22 cellular contexts compared by ENCODE assay signal in the genomic region with DNA sequence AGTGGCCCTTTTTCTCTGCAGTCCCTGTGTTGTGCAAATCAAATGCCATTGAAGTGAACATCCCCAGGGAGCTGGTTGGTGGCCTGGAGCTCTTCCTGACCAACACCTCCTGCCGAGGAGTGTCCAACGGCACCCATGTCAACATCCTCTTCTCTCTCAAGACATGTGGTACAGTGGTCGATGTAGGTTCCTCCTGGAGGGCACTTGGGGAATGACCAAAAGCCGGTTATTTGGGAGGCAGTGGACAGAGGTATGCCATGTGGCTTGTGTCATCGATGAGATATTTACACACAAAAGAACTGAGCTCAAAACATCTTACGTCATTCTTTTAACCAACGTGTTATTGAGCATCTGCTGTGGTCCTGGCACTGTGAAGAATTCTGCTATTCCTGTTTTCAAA. TPM values are rescaled to one million over a fixed set of nuclear protein-coding genes. Genes with fewer than 3 reads are reported as not detected.
DNase-seq lines count a peak whose midpoint lies in the region; ATAC-seq and TF ChIP-seq lines count a peak whose summit lies in the region.
"Had no signal": no experiment of that assay in that cellular context is flagged by ENCODE, and none has a peak within 500 bp of the region (broad histone marks: within the 10 kb centered on the region; RNA-seq: fewer than 3 reads in every experiment).

No MANE protein-coding gene starts in this region.

- H3K4ac ChIP-seq in neuronal stem cell (ENCODE audit: low read length), result no peak overlapping the region

- no peak overlapping the region for H2BK5ac ChIP-seq in neuronal stem cell (ENCODE audit: low read length)

- H3K27ac ChIP-seq in endodermal cell (ENCODE audit: low read depth, low read length), result no peak overlapping the region
- no peak overlapping the region for H3K27ac ChIP-seq in neuronal stem cell (replicated peaks; ENCODE audit: low read length)
- H3K27ac ChIP-seq: PC-9 had no signal

- no peak overlapping the region for H3K4me2 ChIP-seq in neuronal stem cell (ENCODE audit: insufficient read depth, low read length, poor library complexity, severe bottlenecking)
- H3K4me2 ChIP-seq: PC-9 had no signal

- H3K9ac ChIP-seq in NT2/D1 (ENCODE audit: insufficient read length, low read depth) (no peak overlapping the region), endodermal cell (ENCODE audit: extremely low read depth, low read length, poor library complexity, severe bottlenecking) (no peak overlapping the region), neuronal stem cell (ENCODE audit: low read depth, low read length, poor library complexity) (no peak overlapping the region)

- WGBS in endodermal cell (ENCODE audit: insufficient coverage in 1 of 2, insufficient read length in 1 of 2), 2 experiments, result 84 to 89% methylated on average over 7 of the region's 7 CpGs
- WGBS in neuronal stem cell (ENCODE audit: extremely low coverage in 2 of 2, insufficient read length in 2 of 2, insufficient replicate concordance in 1 of 2), 2 donors, result no CpG with 5 or more reads among the region's 7 CpGs

- no peak overlapping the region for H3K4me3 ChIP-seq in NT2/D1 (ENCODE audit: insufficient read length, low read depth)
- no peak overlapping the region for H3K4me3 ChIP-seq in endodermal cell (ENCODE audit: low read length)
- H3K4me3 ChIP-seq in neuronal stem cell (ENCODE audit: low read length in 2 of 2), result no peak overlapping the region
- H3K4me3 ChIP-seq: PC-9 had no signal

- peak overlapping the region; percentile 5 for H2AFZ ChIP-seq in neuronal stem cell (ENCODE audit: low read length)
- H2AFZ ChIP-seq: PC-9 had no signal

- H2AK5ac ChIP-seq in neuronal stem cell (ENCODE audit: low read depth, low read length), result no peak overlapping the region

- ATAC-seq in HG03469 (IDR thresholded peaks at IDR 0.05; ENCODE audit: unreplicated experiment), result no peak
- ATAC-seq: CD8-positive, alpha-beta T cell; SK-N-SH treated with all-trans-retinoic acid at 6 μM for 48 hours had no signal

- no peak overlapping the region for H3K4me3 Mint-ChIP-seq in endodermal cell
- H3K4me3 Mint-ChIP-seq: CD8-positive, alpha-beta T cell had no signal

- H4K91ac ChIP-seq in neuronal stem cell (ENCODE audit: low read depth, low read length, poor library complexity), result no peak overlapping the region

- no peaks in the 10 kb centered on the region for H3K79me1 ChIP-seq in neuronal stem cell (ENCODE audit: low read depth, low read length)

- no peak overlapping the region for H3K27ac Mint-ChIP-seq in endodermal cell
- H3K27ac Mint-ChIP-seq: CD8-positive, alpha-beta T cell had no signal

- H3K14ac ChIP-seq in neuronal stem cell (ENCODE audit: low read length), result no peak overlapping the region

- no peak overlapping the region for H3K23ac ChIP-seq in neuronal stem cell (ENCODE audit: low read depth, low read length, poor library complexity)

- peak; percentile 46 for TF ChIP-seq CTCF in endodermal cell (conservative IDR thresholded peaks at IDR 0.05)

- no peaks in the 10 kb centered on the region for H3K4me1 Mint-ChIP-seq in endodermal cell

- H3K36me3 ChIP-seq in NT2/D1 (ENCODE audit: insufficient read depth, insufficient read length, low read length) (no peaks in the 10 kb centered on the region), endodermal cell (ENCODE audit: control insufficient read depth, insufficient read depth, low read length) (no peaks in the 10 kb centered on the region), neuronal stem cell (replicated peaks in 1 of 2; ENCODE audit: control insufficient read depth in 2 of 2, insufficient read depth in 2 of 2, low read length in 2 of 2) (no peaks in the 10 kb centered on the region)

- H3K27me3 ChIP-seq in NT2/D1 (ENCODE audit: insufficient read depth, insufficient read length) (no peaks in the 10 kb centered on the region), endodermal cell (ENCODE audit: control insufficient read depth, insufficient read depth, low read length, poor library complexity, severe bottlenecking) (no peaks in the 10 kb centered on the region), neuronal stem cell (ENCODE audit: control insufficient read depth in 3 of 3, insufficient read depth in 3 of 3, low read depth in 1 of 3, low read length in 3 of 3) (no peaks in the 10 kb centered on the region)

- H2BK12ac ChIP-seq in neuronal stem cell (ENCODE audit: low read length), result no peak overlapping the region

- no peak overlapping the region for H2BK15ac ChIP-seq in neuronal stem cell (ENCODE audit: low read length)

- H3K4me1 ChIP-seq in NT2/D1 (ENCODE audit: insufficient read depth, insufficient read length) (no peaks in the 10 kb centered on the region), endodermal cell (ENCODE audit: control insufficient read depth, insufficient read depth, low read length) (no peaks in the 10 kb centered on the region), neuronal stem cell (ENCODE audit: control insufficient read depth in 2 of 2, insufficient read depth in 1 of 2, low read depth in 1 of 2, low read length in 2 of 2) (no peaks in the 10 kb centered on the region)

- H3K27me3 Mint-ChIP-seq in endodermal cell (ENCODE audit: insufficient read depth), result no peaks in the 10 kb centered on the region

- H3K36me3 Mint-ChIP-seq in endodermal cell (ENCODE audit: low read depth), result no peaks in the 10 kb centered on the region
- H3K36me3 Mint-ChIP-seq: CD8-positive, alpha-beta T cell had no signal

- no peak overlapping the region for H4K8ac ChIP-seq in neuronal stem cell (ENCODE audit: low read depth, low read length)

- no peaks in the 10 kb centered on the region for H3K9me3 Mint-ChIP-seq in endodermal cell
- H3K9me3 Mint-ChIP-seq: CD8-positive, alpha-beta T cell had no signal

- H3K18ac ChIP-seq in neuronal stem cell (ENCODE audit: low read length), result no peak overlapping the region

- peak; percentile 56 for DNase-seq in ELF-1 (ENCODE audit: low read depth, low spot score)
- peak; percentile 2 for DNase-seq in NT2/D1 (ENCODE audit: low read depth, low spot score)
- DNase-seq in endodermal cell, result peak; percentile 54
- no peak for DNase-seq in neuronal stem cell (ENCODE audit: low spot score)
- no peak for DNase-seq in NCI-H69 (lab: John Stamatoyannopoulos, UW)
- no peak for DNase-seq in SIG-M5 treated with dmso at 0.1 percent for 504 hours (lab: John Stamatoyannopoulos, UW; ENCODE audit: unreplicated experiment)
- DNase-seq in stimulated activated naive CD4-positive, alpha-beta T cell (lab: John Stamatoyannopoulos, UW), result no peak
- DNase-seq: ACHN; C1 segment of cervical spinal cord; CD8-positive, alpha-beta T cell; GDM1; MM.1S; NCI-H1092; NCI-H1436 treated with DMSO at 0.1 percent for 48 hours; NCI-H2029; NCI-H524 treated with DMSO at 0.1 percent for 48 hours; PC-9; SIG-M5 had no signal

- no peak overlapping the region for H2BK120ac ChIP-seq in neuronal stem cell (ENCODE audit: low read depth, low read length)

- H3K9me3 ChIP-seq in NT2/D1 (ENCODE audit: insufficient read depth, low read length) (no peaks in the 10 kb centered on the region), endodermal cell (ENCODE audit: control insufficient read depth, low read length) (no peaks in the 10 kb centered on the region), neuronal stem cell (replicated peaks in 1 of 2; ENCODE audit: control insufficient read depth in 2 of 2, insufficient read depth in 1 of 2, low read depth in 1 of 2, low read length in 2 of 2) (no peaks in the 10 kb centered on the region)

RNA-seq across cellular contexts. Expression of gene OIT3, which starts 19.7 kb away (rescaled TPM):
- under 1 TPM in 1 of 2 donors, not detected in 1; 0.13 TPM for total RNA-seq in endodermal cell
- not detected for polyA plus RNA-seq in endodermal cell (2013, experiment 1 of 2)
- not detected for polyA plus RNA-seq in endodermal cell (2013, experiment 2 of 2)
- polyA plus RNA-seq in neuronal stem cell (2013, experiment 1 of 2), result 0.03 TPM
- polyA plus RNA-seq in neuronal stem cell (2013, experiment 2 of 2), result not detected
- total RNA-seq: CD8-positive, alpha-beta T cell; H4 had no signal

RNA-seq across cellular contexts. Expression of gene PLA2G12B, which starts 41.3 kb away (rescaled TPM):
- total RNA-seq in endodermal cell, result under 1 TPM; 0.64 to 0.93 TPM
- polyA plus RNA-seq in endodermal cell (2013, experiment 1 of 2), result 0.75 TPM
- polyA plus RNA-seq in endodermal cell (2013, experiment 2 of 2), result 0.58 TPM
- 0.22 TPM for polyA plus RNA-seq in neuronal stem cell (2013, experiment 1 of 2)
- 0.24 TPM for polyA plus RNA-seq in neuronal stem cell (2013, experiment 2 of 2)
- total RNA-seq: CD8-positive, alpha-beta T cell; H4; LHCN-M2; PC-9 had no signal

Comparison
In these comparisons a context has a peak if more than half of its experiments do, and no peak if none do; other contexts are left out.
1. DNase-seq: peak in ELF-1 (single experiment), NT2/D1 (single experiment) and endodermal cell (single experiment); none in neuronal stem cell (single experiment), NCI-H69 (single experiment), SIG-M5 treated with dmso at 0.1 percent for 504 hours (single experiment) and stimulated activated naive CD4-positive, alpha-beta T cell (0 of 6).